7 cellular contexts compared by ENCODE assay signal in genomic region chr9:35756275-35756742, GRCh38. TPM values are rescaled to one million over a fixed set of nuclear protein-coding genes. Genes with fewer than 3 reads are reported as not detected.
A peak's percentile ranks its signal among the peaks of the same experiment; 100 is the strongest.
DNase-seq lines count a peak whose midpoint lies in the region; ATAC-seq, FAIRE-seq and TF ChIP-seq lines count a peak whose summit lies in the region.
"Had no signal": no experiment of that assay in that cellular context is flagged by ENCODE, and none has a peak within 500 bp of the region (broad histone marks: within the 10 kb centered on the region; RNA-seq: fewer than 3 reads in every experiment).

No MANE protein-coding gene starts in this region.

- H3K4me1 ChIP-seq in pancreas, result peaks cover 5 to 15% (median 10%) of the 10 kb centered on the region in 3 donors

- peak overlapping the region in 3 of 4 donors; percentile 55 to 72 (median 70) for H3K4me3 ChIP-seq in pancreas

- FAIRE-seq in pancreas (lab: Jason Lieb, UNC), result no peak

- H3K27me3 ChIP-seq in pancreas, result no peaks in the 10 kb centered on the region

- intact Hi-C loops in pancreas (cut with DNase I), result loop anchor here in 1 of 3 donors (10.0 kb wide), 1 partner anchor 58 kb away; the partner anchor contains the start of genes HINT2 and SPAG8

- 32 to 41% methylated on average over 10 of the region's 10 CpGs for WGBS in pancreas, 2 donors

- H3K9me3 ChIP-seq in pancreas, result no peaks in the 10 kb centered on the region

- peak; percentile 45 to 57 (median 48) for TF ChIP-seq CTCF in pancreas (IDR thresholded peaks at IDR 0.05)

- H3K36me3 ChIP-seq in pancreas, result peaks cover 3 to 25% (median 10%) of the 10 kb centered on the region in 3 donors

- DNase-seq in EH (ENCODE audit: low read depth) (peak; percentile 19), NCI-H460 (ENCODE audit: extremely low read depth, low read depth) (peak; percentile 50), cerebellum (ENCODE audit: low spot score) (peak; percentile 59), pancreas (peak; percentile 69 to 89 (median 80)), H4 (ENCODE audit: low spot score) (no peak), foreskin melanocyte (no peak)

- peak overlapping the region; percentile 90 to 95 (median 92) for H3K27ac ChIP-seq in pancreas

- peak in 2 of 4 donors; percentile 86 to 87 for ATAC-seq in pancreas

RNA-seq across cellular contexts. Expression of gene MSMP, which starts 2.2 kb away (rescaled TPM):
- 1.1 TPM in 1 of 2 replicates, not detected in the other for total RNA-seq in NCI-H460 (2014; rRNA removed; shearing (Covaris generic))
- not detected in 2 replicates for polyA plus RNA-seq in NCI-H460 (2014; cell fraction: nucleus; rRNA removed)
- total RNA-seq in cerebellum, result not detected
- total RNA-seq in pancreas, result 1 to 10 TPM in 1 of 6 donors, under 1 TPM in 1, not detected in 4; 0.67 to 2.3 TPM
- polyA plus RNA-seq in pancreas, result under 1 TPM in 1 of 2 donors, not detected in 1; 0.49 TPM
- not detected in 2 replicates for total RNA-seq in H4 (2014; rRNA removed; shearing (Covaris generic))
- total RNA-seq: LHCN-M2 had no signal

RNA-seq across cellular contexts. Expression of gene RGP1, which starts 7.2 kb away (rescaled TPM):
- total RNA-seq in NCI-H460 (2014; rRNA removed; shearing (Covaris generic)), result 13.0 and 15.0 TPM in 2 replicates
- 12.7 and 14.8 TPM in 2 replicates for polyA plus RNA-seq in NCI-H460 (2014; cell fraction: nucleus; rRNA removed)
- total RNA-seq in cerebellum, result 16.4 TPM
- total RNA-seq in pancreas, result 10 to 100 TPM; 12.7 to 18.3 (median 15.0) TPM
- polyA plus RNA-seq in pancreas, result 1 to 10 TPM; 6.8 to 9.3 TPM
- total RNA-seq in H4 (2014; rRNA removed; shearing (Covaris generic)), result 16.4 and 18.6 TPM in 2 replicates

RNA-seq across cellular contexts. Expression of gene GBA2, which starts 7.3 kb away (rescaled TPM):
- 19.8 and 24.0 TPM in 2 replicates for total RNA-seq in NCI-H460 (2014; rRNA removed; shearing (Covaris generic))
- polyA plus RNA-seq in NCI-H460 (2014; cell fraction: nucleus; rRNA removed), result 135 and 144 TPM in 2 replicates
- total RNA-seq in cerebellum (56.0 TPM), pancreas (10 to 100 TPM; 22.0 to 40.6 (median 32.2) TPM)
- 10 to 100 TPM; 69.5 to 91.3 TPM for polyA plus RNA-seq in pancreas
- total RNA-seq in H4 (2014; rRNA removed; shearing (Covaris generic)), result 16.9 and 21.5 TPM in 2 replicates

RNA-seq across cellular contexts. Expression of gene CREB3, which starts 23.8 kb away (rescaled TPM):
- total RNA-seq in NCI-H460 (2014; rRNA removed; shearing (Covaris generic)), result 22.4 and 24.5 TPM in 2 replicates
- 19.8 and 26.2 TPM in 2 replicates for polyA plus RNA-seq in NCI-H460 (2014; cell fraction: nucleus; rRNA removed)
- total RNA-seq in cerebellum (23.5 TPM), pancreas (10 to 100 TPM; 15.7 to 24.3 (median 18.8) TPM)
- 10 to 100 TPM; 23.9 to 29.6 TPM for polyA plus RNA-seq in pancreas
- total RNA-seq in H4 (2014; rRNA removed; shearing (Covaris generic)), result 115 and 121 TPM in 2 replicates

RNA-seq across cellular contexts. Expression of gene TLN1, which starts 24.3 kb away (rescaled TPM):
- total RNA-seq in NCI-H460 (2014; rRNA removed; shearing (Covaris generic)), result 44.8 TPM in 2 replicates
- 38.4 and 42.5 TPM in 2 replicates for polyA plus RNA-seq in NCI-H460 (2014; cell fraction: nucleus; rRNA removed)
- total RNA-seq in cerebellum (29.4 TPM), pancreas (100 to 1,000 TPM in 2 of 6 donors, 10 to 100 TPM in 4; 72.0 to 141 (median 86.6) TPM)
- polyA plus RNA-seq in pancreas, result 10 to 100 TPM; 64.5 to 72.7 TPM
- total RNA-seq in H4 (2014; rRNA removed; shearing (Covaris generic)), result 71.2 and 95.8 TPM in 2 replicates

Comparison
In these comparisons a context has a peak if more than half of its experiments do, and no peak if none do; other contexts are left out.
1. DNase-seq: peak in EH (single experiment), NCI-H460 (single experiment), cerebellum (single experiment) and pancreas (6 of 6); none in H4 (single experiment) and foreskin melanocyte (single experiment).